Comparison of ENCODE assay signal across 14 cellular contexts in the genomic region with DNA sequence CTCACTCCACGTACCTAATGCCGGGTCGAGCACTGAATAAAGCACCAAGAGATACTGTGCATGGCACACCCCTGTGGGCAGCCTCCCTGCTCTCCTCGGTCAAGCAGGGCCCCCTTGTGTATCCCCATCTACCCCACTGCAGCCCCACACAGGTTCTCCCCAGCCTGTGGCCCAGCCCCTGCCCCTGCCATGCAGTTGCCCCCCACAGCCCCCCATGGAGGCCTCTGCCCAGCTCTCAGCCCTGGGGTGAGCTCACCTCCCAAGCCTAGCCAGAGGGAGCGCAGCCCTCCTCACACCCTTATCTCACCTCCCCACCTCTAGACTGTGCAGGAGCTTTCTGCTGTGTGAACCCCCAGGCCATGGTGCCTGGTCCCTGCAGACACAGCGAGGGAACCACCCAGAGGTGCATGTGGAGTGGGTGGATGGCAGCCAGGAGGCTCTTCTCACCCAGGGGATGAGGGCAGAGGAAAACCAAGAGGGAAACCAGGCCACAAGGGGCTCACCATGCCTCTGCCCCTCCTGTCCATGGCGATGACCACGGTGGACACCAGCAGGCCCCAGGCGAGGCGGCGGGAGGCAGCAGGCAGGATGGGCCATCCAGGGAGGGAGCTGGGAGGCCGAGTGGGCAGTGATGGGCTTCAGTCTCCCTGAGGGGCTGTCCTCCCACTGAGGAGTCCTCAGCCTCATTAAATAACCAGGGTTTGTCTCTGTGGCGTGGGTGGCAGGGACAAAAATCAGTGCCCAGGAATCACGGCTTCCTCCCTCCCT.
A peak's percentile ranks its signal among the peaks of the same experiment; 100 is the strongest.
DNase-seq lines count a peak whose midpoint lies in the region; ATAC-seq and TF ChIP-seq lines count a peak whose summit lies in the region.
"Had no signal": no experiment of that assay in that cellular context is flagged by ENCODE, and none has a peak within 500 bp of the region (broad histone marks: within the 10 kb centered on the region; RNA-seq: fewer than 3 reads in every experiment).

No MANE protein-coding gene starts in this region.

- H3K4me1 Mint-ChIP-seq in H9 (peaks cover 8 to 11% of the 10 kb centered on the region in 2 experiments), endodermal cell (peaks cover 9% of the 10 kb centered on the region), osteocyte (ENCODE audit: unreplicated experiment) (no peaks in the 10 kb centered on the region)
- H3K4me1 Mint-ChIP-seq: CD8-positive, alpha-beta memory T cell had no signal

- H3K4me1 ChIP-seq in H9 (ENCODE audit: insufficient read depth, low read length): no peaks in the 10 kb centered on the region
- peaks cover 3% of the 10 kb centered on the region for H3K4me1 ChIP-seq in endodermal cell (ENCODE audit: control insufficient read depth, insufficient read depth, low read length)
- H3K4me1 ChIP-seq: BLaER1, Caco-2 had no signal

- no peaks in the 10 kb centered on the region for H3K27me3 ChIP-seq in H9 (ENCODE audit: insufficient read depth, low read length)
- no peaks in the 10 kb centered on the region for H3K27me3 ChIP-seq in endodermal cell (ENCODE audit: control insufficient read depth, insufficient read depth, low read length, poor library complexity, severe bottlenecking)
- H3K27me3 ChIP-seq: BLaER1 had no signal

- DNase-seq in H9: no peak
- peak; percentile 35 for DNase-seq in endodermal cell
- DNase-seq in osteocyte (ENCODE audit: extremely low spot score, unreplicated experiment): peak; percentile 75
- DNase-seq in ureter (ENCODE audit: low spot score): peak; percentile 24
- DNase-seq in cardiac septum (ENCODE audit: low spot score): no peak
- no peak for DNase-seq in lower leg skin (ENCODE audit: low spot score in 2 of 2)
- DNase-seq: 8988T; AML-193; Caco-2; CD8-positive, alpha-beta memory T cell; GF-D8; GM23248 had no signal

- H3K4me3 ChIP-seq in endodermal cell (ENCODE audit: low read length) (no peak overlapping the region), lower leg skin (ENCODE audit: low read depth, poor library complexity, severe bottlenecking) (no peak overlapping the region)
- H3K4me3 ChIP-seq: BLaER1, GM23248 had no signal

- H3K14ac ChIP-seq in H9 (ENCODE audit: insufficient read depth, low read length): peak overlapping the region; percentile 55; the same call in 1 of the 2 replicates

- no peak overlapping the region for H2BK20ac ChIP-seq in H9 (ENCODE audit: low read depth, low read length, poor library complexity, severe bottlenecking)

- H3K56ac ChIP-seq in H9 (ENCODE audit: insufficient read length, low read depth, low read length): no peak overlapping the region

- no peaks in the 10 kb centered on the region for H3K23me2 ChIP-seq in H9 (ENCODE audit: insufficient read length, low read depth, low read length, poor library complexity, severe bottlenecking)

- no peaks in the 10 kb centered on the region for H3K36me3 ChIP-seq in endodermal cell (ENCODE audit: control insufficient read depth, insufficient read depth, low read length)
- H3K36me3 ChIP-seq: BLaER1 had no signal

- H3K36me3 Mint-ChIP-seq in H9 (ENCODE audit: insufficient read depth in 1 of 3, low read depth in 3 of 3) (no peaks in the 10 kb centered on the region), endodermal cell (ENCODE audit: low read depth) (no peaks in the 10 kb centered on the region), osteocyte (ENCODE audit: unreplicated experiment) (no peaks in the 10 kb centered on the region)
- H3K36me3 Mint-ChIP-seq: CD8-positive, alpha-beta memory T cell had no signal

- intact Hi-C loops in cardiac septum (cut with DNase I): no loop called here
- intact Hi-C loops in lower leg skin (cut with DNase I; ENCODE audit: low total_unique reads): no loop called here

- no peak overlapping the region for H4K91ac ChIP-seq in H9 (ENCODE audit: insufficient read length, low read depth, low read length)

- no peak overlapping the region for H3K27ac Mint-ChIP-seq in H9
- H3K27ac Mint-ChIP-seq in endodermal cell: no peak overlapping the region
- no peak overlapping the region for H3K27ac Mint-ChIP-seq in osteocyte (ENCODE audit: unreplicated experiment)

- no peak overlapping the region for H3K18ac ChIP-seq in H9 (ENCODE audit: insufficient read length, low read depth, low read length)

- no peak overlapping the region for H3K4ac ChIP-seq in H9 (ENCODE audit: low read depth, low read length)

- H4K20me1 ChIP-seq in H9 (ENCODE audit: control insufficient read depth, insufficient read depth, insufficient read length): no peaks in the 10 kb centered on the region
- H4K20me1 ChIP-seq: BLaER1 had no signal

- no CpG with 5 or more reads among the region's 14 CpGs for WGBS in H9 (ENCODE audit: extremely low coverage, insufficient read length, low lambda C conversion rate)
- 94 to 100% methylated on average over 1 to 14 of the region's 14 CpGs for WGBS in endodermal cell (ENCODE audit: insufficient coverage in 1 of 2, insufficient read length in 1 of 2), 2 experiments
- WGBS in lower leg skin, 2 donors: 91 to 94% methylated on average over 14 of the region's 14 CpGs

- no peak for ATAC-seq in HG03460 (IDR thresholded peaks at IDR 0.05; ENCODE audit: unreplicated experiment)

- no peak overlapping the region for H3K4me3 Mint-ChIP-seq in H9
- H3K4me3 Mint-ChIP-seq in endodermal cell: no peak overlapping the region
- H3K4me3 Mint-ChIP-seq in osteocyte (ENCODE audit: unreplicated experiment): no peak overlapping the region
- H3K4me3 Mint-ChIP-seq: CD8-positive, alpha-beta memory T cell had no signal

- no peak for TF ChIP-seq POLR2A in lower leg skin (IDR thresholded peaks at IDR 0.05)

- H3K27me3 Mint-ChIP-seq in H9 (ENCODE audit: low read depth) (no peaks in the 10 kb centered on the region; the same call in 1 of the 2 replicates), endodermal cell (ENCODE audit: insufficient read depth) (no peaks in the 10 kb centered on the region), osteocyte (ENCODE audit: unreplicated experiment) (no peaks in the 10 kb centered on the region)

- H3T11ph ChIP-seq in H9 (ENCODE audit: low read length): no peak overlapping the region

- H3K27ac ChIP-seq in H9 (ENCODE audit: insufficient read length, low read depth, low read length) (no peak overlapping the region), endodermal cell (ENCODE audit: low read depth, low read length) (no peak overlapping the region)
- H3K27ac ChIP-seq: BLaER1, GM23248 had no signal

- TF ChIP-seq CTCF in H9 (conservative IDR thresholded peaks at IDR 0.05) (no peak), endodermal cell (conservative IDR thresholded peaks at IDR 0.05) (no peak), osteocyte (IDR thresholded peaks at IDR 0.05) (no peak), lower leg skin (IDR thresholded peaks at IDR 0.05) (no peak)

- H2BK5ac ChIP-seq in H9 (ENCODE audit: insufficient read length, low read length): no peak overlapping the region

- H3K9me3 Mint-ChIP-seq in H9: no peaks in the 10 kb centered on the region; a peak in 1 of 5 replicates
- H3K9me3 Mint-ChIP-seq in endodermal cell: no peaks in the 10 kb centered on the region
- H3K9me3 Mint-ChIP-seq in osteocyte (ENCODE audit: unreplicated experiment): no peaks in the 10 kb centered on the region
- H3K9me3 Mint-ChIP-seq: CD8-positive, alpha-beta memory T cell had no signal

- H4K8ac ChIP-seq in H9 (replicated peaks; ENCODE audit: insufficient read length, low read depth, low read length): no peak overlapping the region

- H3K9me3 ChIP-seq in H9 (ENCODE audit: control insufficient read depth, low read depth, low read length): no peaks in the 10 kb centered on the region
- H3K9me3 ChIP-seq in endodermal cell (ENCODE audit: control insufficient read depth, low read length): no peaks in the 10 kb centered on the region
- H3K9me3 ChIP-seq: BLaER1, Caco-2 had no signal

- no peak overlapping the region for H3K9ac ChIP-seq in H9 (ENCODE audit: extremely low read depth, insufficient read length, low read length)
- H3K9ac ChIP-seq in endodermal cell (ENCODE audit: extremely low read depth, low read length, poor library complexity, severe bottlenecking): no peak overlapping the region
- H3K9ac ChIP-seq: BLaER1, GM23248 had no signal

- no peak overlapping the region for H3K23ac ChIP-seq in H9 (ENCODE audit: insufficient read length, low read depth, low read length)

- H4K5ac ChIP-seq in H9 (ENCODE audit: insufficient read length, low read depth, low read length): no peak overlapping the region

- H2BK12ac ChIP-seq in H9 (ENCODE audit: insufficient read length, low read depth, low read length): no peak overlapping the region

- H3K79me2 ChIP-seq in H9 (ENCODE audit: insufficient read depth, low read length): no peaks in the 10 kb centered on the region

- no peak overlapping the region for H2AFZ ChIP-seq in H9 (ENCODE audit: low read length)
- H2AFZ ChIP-seq: GM23248 had no signal

- H3K79me1 ChIP-seq in H9 (ENCODE audit: insufficient read depth, low read depth, low read length, poor library complexity, severe bottlenecking): no peaks in the 10 kb centered on the region

- H3K4me2 ChIP-seq in H9 (ENCODE audit: insufficient read depth, insufficient read length, low read length): no peak overlapping the region
- H3K4me2 ChIP-seq: BLaER1 had no signal

- no peak overlapping the region for H2BK15ac ChIP-seq in H9 (ENCODE audit: low read depth, low read length)

- no peak overlapping the region for H2AK5ac ChIP-seq in H9 (ENCODE audit: insufficient read length, low read length)

- H2BK120ac ChIP-seq in H9 (ENCODE audit: low read depth, low read length, poor library complexity, severe bottlenecking): no peak overlapping the region

Comparison
In these comparisons a context has a peak if more than half of its experiments do, and no peak if none do; other contexts are left out.
1. DNase-seq: peak in endodermal cell (single experiment), osteocyte (single experiment) and ureter (single experiment); none in H9 (single experiment), cardiac septum (single experiment) and lower leg skin (0 of 2).